1 cellular context compared by ENCODE assay signal in genomic region chr2:72825271-72826155, GRCh38.
TF ChIP-seq lines count a peak whose summit lies in the region.

Gene EXOC6B (minus strand): TSS chr2:72826033.

TF ChIP-seq in HEK293, 187 proteins besides CTCF, POLR2A, EP300 and RAD21 (continued from another document and continues in another):
- no peak for TF ChIP-seq ZBTB49 (tag by site-specific recombination; IDR thresholded peaks at IDR 0.05; ENCODE audit: low read depth)
- TF ChIP-seq KLF10 (tag by site-specific recombination; IDR thresholded peaks at IDR 0.05) = peak; percentile 52; the same call in 1 of the 2 replicates
- no peak for TF ChIP-seq ZNF175 (tag by site-specific recombination; IDR thresholded peaks at IDR 0.05)
- TF ChIP-seq AEBP2 (tag by site-specific recombination; IDR thresholded peaks at IDR 0.05; ENCODE audit: borderline replicate concordance) = no peak
- TF ChIP-seq ZNF776 (tag by site-specific recombination; IDR thresholded peaks at IDR 0.05; ENCODE audit: borderline replicate concordance) = no peak
- peak; percentile 82 for TF ChIP-seq PRDM10 (tag by site-specific recombination; IDR thresholded peaks at IDR 0.05)
- TF ChIP-seq ZFHX2 (tag by site-specific recombination; conservative IDR thresholded peaks at IDR 0.05) = peak; percentile 74
- 0 out of 2 replicates have a peak, but pooled peaks have one; percentile 36 for TF ChIP-seq ZNF2 (tag by site-specific recombination; IDR thresholded peaks at IDR 0.05)
- no peak for TF ChIP-seq ZNF513 (tag by site-specific recombination; IDR thresholded peaks at IDR 0.05)
- no peak for TF ChIP-seq ZNF843 (tag by site-specific recombination; IDR thresholded peaks at IDR 0.05)
- peak; percentile 68; the same call in 1 of the 2 replicates for TF ChIP-seq ZFP37 (tag by site-specific recombination; IDR thresholded peaks at IDR 0.05)
- TF ChIP-seq KLF7 (tag by site-specific recombination; IDR thresholded peaks at IDR 0.05; ENCODE audit: borderline replicate concordance) = peak; percentile 72
- no peak for TF ChIP-seq ZNF148 (tag by site-specific recombination; IDR thresholded peaks at IDR 0.05; ENCODE audit: borderline replicate concordance)
- TF ChIP-seq ZNF48 (tag by site-specific recombination; IDR thresholded peaks at IDR 0.05) = no peak
- TF ChIP-seq SP3 (tag by site-specific recombination; IDR thresholded peaks at IDR 0.05) = peak; percentile 99
- no peak for TF ChIP-seq ZNF214 (tag by site-specific recombination; IDR thresholded peaks at IDR 0.05; ENCODE audit: borderline replicate concordance)
- TF ChIP-seq ZNF302 (tag by site-specific recombination; IDR thresholded peaks at IDR 0.05; ENCODE audit: low read depth) = no peak
- TF ChIP-seq ZNF561 (tag by site-specific recombination; IDR thresholded peaks at IDR 0.05; ENCODE audit: borderline replicate concordance) = no peak; the same call in 1 of the 2 replicates
- TF ChIP-seq ZNF692 (tag by site-specific recombination; IDR thresholded peaks at IDR 0.05) = peak; percentile 91
- peak; percentile 94 for TF ChIP-seq KLF9 (tag by site-specific recombination; IDR thresholded peaks at IDR 0.05; ENCODE audit: low read depth)
- TF ChIP-seq ZNF571 (tag by site-specific recombination; IDR thresholded peaks at IDR 0.05) = no peak
- TF ChIP-seq ZNF324 (tag by site-specific recombination; IDR thresholded peaks at IDR 0.05) = no peak
- TF ChIP-seq ZNF398 (tag by site-specific recombination; IDR thresholded peaks at IDR 0.05) = peak; percentile 85
- TF ChIP-seq BCL6B (tag by site-specific recombination; IDR thresholded peaks at IDR 0.05) = no peak
- peak; percentile 73 for TF ChIP-seq ZIC2 (tag by site-specific recombination; IDR thresholded peaks at IDR 0.05)
- no peak for TF ChIP-seq ZNF596 (tag by site-specific recombination; IDR thresholded peaks at IDR 0.05)
- TF ChIP-seq ZNF223 (tag by site-specific recombination; IDR thresholded peaks at IDR 0.05) = no peak
- no peak for TF ChIP-seq ZNF830 (tag by site-specific recombination; IDR thresholded peaks at IDR 0.05; ENCODE audit: low read depth)
- TF ChIP-seq PBX3 (CRISPR knock-in tag; IDR thresholded peaks at IDR 0.05) = no peak
- no peak for TF ChIP-seq ZNF558 (tag by site-specific recombination; IDR thresholded peaks at IDR 0.05)
- TF ChIP-seq ZNF391 (tag by site-specific recombination; IDR thresholded peaks at IDR 0.05; ENCODE audit: borderline replicate concordance, low read depth) = peak; percentile 28; the same call in 1 of the 2 replicates
- no peak for TF ChIP-seq ZNF624 (tag by site-specific recombination; IDR thresholded peaks at IDR 0.05)
- peak; percentile 80 for TF ChIP-seq ZEB2 (tag by site-specific recombination; IDR thresholded peaks at IDR 0.05)
- no peak for TF ChIP-seq ZNF280C (tag by site-specific recombination; IDR thresholded peaks at IDR 0.05)
- TF ChIP-seq KLF17 (tag by site-specific recombination; IDR thresholded peaks at IDR 0.05) = peak; percentile 74
- TF ChIP-seq ZNF530 (tag by site-specific recombination; IDR thresholded peaks at IDR 0.05; ENCODE audit: low read depth) = no peak
- no peak for TF ChIP-seq ZNF747 (tag by site-specific recombination; IDR thresholded peaks at IDR 0.05)
